ENCODE assay signal across 10 cellular contexts in genomic region chr1:25296501-25296900, GRCh38. TPM values are rescaled to one million over a fixed set of nuclear protein-coding genes. Genes with fewer than 3 reads are reported as not detected.
"Had no signal": no experiment of that assay in that cellular context is flagged by ENCODE, and none has a peak within 500 bp of the region (broad histone marks: within the 10 kb centered on the region; RNA-seq: fewer than 3 reads in every experiment).

No MANE protein-coding gene starts in this region.

RNA-seq across cellular contexts. Expression of gene RHD, which starts 24.2 kb away (rescaled TPM):
- total RNA-seq: osteoblast, ovary, progenitor cell of endocrine pancreas, renal cortical epithelial cell, subcutaneous adipose tissue, thoracic aorta, thyroid gland, tibial nerve, ureter, vagina had no signal
